ENCODE assay signal across 17 cellular contexts in the genomic region with DNA sequence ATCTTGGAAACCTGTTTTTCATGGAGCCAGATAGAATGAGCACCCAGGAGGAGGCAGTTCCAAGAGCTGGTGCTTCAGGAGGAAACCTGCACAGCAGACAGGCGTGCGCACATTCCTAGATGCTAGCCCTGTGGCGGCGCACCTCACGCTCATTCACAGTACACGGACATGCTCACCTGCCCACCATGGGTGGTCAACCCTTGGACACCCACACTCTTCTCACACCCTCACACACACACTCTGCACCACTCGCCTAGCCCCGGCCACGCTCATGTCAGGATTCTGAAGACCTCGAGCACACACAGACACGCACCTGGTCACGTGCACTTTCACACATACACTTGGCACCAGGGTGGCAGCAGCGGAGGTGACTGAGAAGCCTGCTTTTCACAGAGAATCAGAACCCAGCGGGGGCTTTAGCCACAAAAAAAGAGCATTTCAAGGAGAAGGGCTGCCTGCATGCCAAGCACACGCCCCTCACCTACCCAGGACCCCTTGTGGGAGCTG. TPM values are rescaled to one million over a fixed set of nuclear protein-coding genes. Genes with fewer than 3 reads are reported as not detected.
A peak's percentile ranks its signal among the peaks of the same experiment; 100 is the strongest.
DNase-seq lines count a peak whose midpoint lies in the region; TF ChIP-seq lines count a peak whose summit lies in the region.
"Had no signal": no experiment of that assay in that cellular context is flagged by ENCODE, and none has a peak within 500 bp of the region (broad histone marks: within the 10 kb centered on the region; RNA-seq: fewer than 3 reads in every experiment).

No MANE protein-coding gene starts in this region.

- no peak for TF ChIP-seq POLR2A in uterus (IDR thresholded peaks at IDR 0.05)

- H3K36me3 ChIP-seq in mammary epithelial cell (ENCODE audit: insufficient read depth, low read length), result peaks cover 3% of the 10 kb centered on the region
- H3K36me3 ChIP-seq in neural progenitor cell, result no peaks in the 10 kb centered on the region
- no peaks in the 10 kb centered on the region for H3K36me3 ChIP-seq in uterus

- H3K27me3 ChIP-seq in mammary epithelial cell (ENCODE audit: insufficient read depth, low read length) (no peaks in the 10 kb centered on the region), dorsolateral prefrontal cortex (no peaks in the 10 kb centered on the region), neural progenitor cell (peaks cover 5% of the 10 kb centered on the region), uterus (no peaks in the 10 kb centered on the region)
- H3K27me3 ChIP-seq: tibial nerve had no signal

- peak overlapping the region; percentile 49 for H3K27ac Mint-ChIP-seq in MCF 10A (ENCODE audit: low read depth, unreplicated experiment)
- H3K27ac Mint-ChIP-seq in neural progenitor cell, result peak overlapping the region; percentile 91

- peaks cover 11% of the 10 kb centered on the region for H3K36me3 Mint-ChIP-seq in MCF 10A (ENCODE audit: insufficient read depth, unreplicated experiment)
- peaks cover 5% of the 10 kb centered on the region for H3K36me3 Mint-ChIP-seq in neural progenitor cell

- DNase-seq in MCF 10A (ENCODE audit: unreplicated experiment), result no peak
- no peak for DNase-seq in mammary epithelial cell
- DNase-seq in dorsolateral prefrontal cortex, result no peak
- DNase-seq in neural progenitor cell (ENCODE audit: low spot score), result no peak
- no peak for DNase-seq in uterus
- DNase-seq in HPDE6-E6E7 (ENCODE audit: extremely low spot score), result no peak
- no peak for DNase-seq in anterior cingulate cortex (lab: John Stamatoyannopoulos, UW)
- DNase-seq in G401 (ENCODE audit: low spot score), result no peak
- DNase-seq: ACHN; effector memory CD8-positive, alpha-beta T cell; mucosa of descending colon; NCI-H1105; NCI-H226; posterior cingulate gyrus had no signal

- no peak overlapping the region for H3K27ac ChIP-seq in mammary epithelial cell (ENCODE audit: insufficient read depth, low read depth, low read length)
- H3K27ac ChIP-seq in dorsolateral prefrontal cortex, result peak overlapping the region in 56 of 59 donors; percentile 41 to 91 (median 83)
- H3K27ac ChIP-seq in neural progenitor cell, result no peak overlapping the region
- peak overlapping the region; percentile 75 to 77 for H3K27ac ChIP-seq in uterus
- H3K27ac ChIP-seq: VCaP had no signal

- H3K4me3 Mint-ChIP-seq in MCF 10A (ENCODE audit: unreplicated experiment), result no peak overlapping the region
- no peak overlapping the region for H3K4me3 Mint-ChIP-seq in neural progenitor cell
- H3K4me3 Mint-ChIP-seq: effector memory CD8-positive, alpha-beta T cell had no signal

- WGBS in mammary epithelial cell (ENCODE audit: low coverage, missing lambda C conversion rate), result 93% methylated on average over 15 of the region's 15 CpGs

- in situ Hi-C loops in mammary epithelial cell (cut with MboI; ENCODE audit: low sequenced_read_pairs in 2 of 2) (no loop called here), G401 (cut with HindIII; ENCODE audit: low sequenced_read_pairs) (no loop called here)

- H3K27me3 Mint-ChIP-seq in MCF 10A (ENCODE audit: insufficient read depth, unreplicated experiment) (no peaks in the 10 kb centered on the region), neural progenitor cell (ENCODE audit: insufficient read depth, low read depth) (peaks cover 3% of the 10 kb centered on the region)
- H3K27me3 Mint-ChIP-seq: effector memory CD8-positive, alpha-beta T cell had no signal

- H3K79me2 ChIP-seq in mammary epithelial cell (ENCODE audit: insufficient read depth, low read length), result peaks cover 96% of the 10 kb centered on the region
- peaks cover 3% of the 10 kb centered on the region for H3K79me2 ChIP-seq in neural progenitor cell (ENCODE audit: low read depth)

- intact Hi-C loops in MCF 10A (cut with micrococcal nuclease), result no loop called here
- intact Hi-C loops in mammary epithelial cell (cut with micrococcal nuclease), result loop anchor here (2.0 kb wide), 2 partner anchors 15 to 27 kb away; no protein-coding TSS in a partner anchor
- intact Hi-C loops in dorsolateral prefrontal cortex (cut with DNase I), result no loop called here
- intact Hi-C loops in uterus (cut with DNase I; ENCODE audit: low total_unique reads), result no loop called here

- POLR2A ChIA-PET in MCF 10A (lab: Yijun Ruan, JAX), result interaction anchor here (0.6 to 1.3 kb wide), 4 partner anchors 17 to 143 kb away, joined by 3 to 5 read pairs (median 4); no protein-coding TSS in a partner anchor

- H4K20me1 ChIP-seq in mammary epithelial cell (ENCODE audit: insufficient read depth, low read length) (no peaks in the 10 kb centered on the region), neural progenitor cell (ENCODE audit: low read depth) (peaks cover 99% of the 10 kb centered on the region)

- CTCF ChIA-PET in MCF 10A (lab: Yijun Ruan, JAX) (interaction anchor here (0.5 to 0.8 kb wide), 3 partner anchors 19 to 370 kb away, joined by 3 to 6 read pairs (median 5); no protein-coding TSS in a partner anchor), mammary epithelial cell (lab: Charles Lee; ENCODE audit: low non-redundant PET) (no interaction called here)

- peaks cover 47% of the 10 kb centered on the region for H3K4me1 ChIP-seq in mammary epithelial cell (ENCODE audit: insufficient read depth, low read length)
- peaks cover 26% of the 10 kb centered on the region for H3K4me1 ChIP-seq in neural progenitor cell
- H3K4me1 ChIP-seq in uterus, result peaks cover 0 to 13% of the 10 kb centered on the region in 2 donors

- H2AFZ ChIP-seq in mammary epithelial cell (ENCODE audit: low read depth, low read length) (no peak overlapping the region), neural progenitor cell (replicated peaks) (no peak overlapping the region)

- peaks cover 18% of the 10 kb centered on the region for H3K4me1 Mint-ChIP-seq in MCF 10A (ENCODE audit: insufficient read depth, unreplicated experiment)
- peaks cover 75% of the 10 kb centered on the region for H3K4me1 Mint-ChIP-seq in neural progenitor cell

- no peak for TF ChIP-seq CTCF in MCF 10A (IDR thresholded peaks at IDR 0.05; ENCODE audit: unreplicated experiment)
- TF ChIP-seq CTCF in mammary epithelial cell (conservative IDR thresholded peaks at IDR 0.05 in 1 of 2, IDR thresholded peaks at IDR 0.05 in 1 of 2; ENCODE audit: extremely low read depth in 1 of 2, insufficient read depth in 1 of 2, low read depth in 1 of 2, low read length in 2 of 2), result no peak
- no peak for TF ChIP-seq CTCF in dorsolateral prefrontal cortex (IDR thresholded peaks at IDR 0.05 in 54 of 56, conservative IDR thresholded peaks at IDR 0.05 in 2 of 56; ENCODE audit: low read depth in 1 of 56, partially characterized antibody in 56 of 56)
- TF ChIP-seq CTCF in neural progenitor cell (IDR thresholded peaks at IDR 0.05), result no peak
- TF ChIP-seq CTCF in uterus (IDR thresholded peaks at IDR 0.05), result no peak

- dilution Hi-C loops in mammary epithelial cell (cut with HindIII; ENCODE audit: low sequenced_read_pairs), result no loop called here

- H3K9me3 ChIP-seq in mammary epithelial cell (replicated peaks; ENCODE audit: insufficient read depth, low read length) (no peaks in the 10 kb centered on the region), neural progenitor cell (ENCODE audit: low read depth) (no peaks in the 10 kb centered on the region), uterus (no peaks in the 10 kb centered on the region)
- H3K9me3 ChIP-seq: mucosa of descending colon, tibial nerve had no signal

- no peak overlapping the region for H3K4me3 ChIP-seq in mammary epithelial cell (replicated peaks in 1 of 3; ENCODE audit: insufficient read depth in 1 of 3, low read depth in 2 of 3, low read length in 3 of 3)
- H3K4me3 ChIP-seq in dorsolateral prefrontal cortex, result no peak overlapping the region
- H3K4me3 ChIP-seq in neural progenitor cell, result no peak overlapping the region
- no peak overlapping the region for H3K4me3 ChIP-seq in uterus
- H3K4me3 ChIP-seq: K562, mucosa of descending colon, tibial nerve had no signal

- no peak overlapping the region for H3K9ac ChIP-seq in mammary epithelial cell (ENCODE audit: insufficient read depth, low read length)
- no peak overlapping the region for H3K9ac ChIP-seq in neural progenitor cell

- H3K9me3 Mint-ChIP-seq in MCF 10A (ENCODE audit: unreplicated experiment) (no peaks in the 10 kb centered on the region), neural progenitor cell (no peaks in the 10 kb centered on the region)
- H3K9me3 Mint-ChIP-seq: effector memory CD8-positive, alpha-beta T cell had no signal

- H3K4me2 ChIP-seq in mammary epithelial cell (ENCODE audit: insufficient read depth, low read depth, low read length) (no peak overlapping the region), neural progenitor cell (no peak overlapping the region)

- peaks cover 16% of the 10 kb centered on the region for H3F3A ChIP-seq in neural progenitor cell (ENCODE audit: low read depth)

- BruUV-seq in MCF 10A (replicated peaks; lab: Mats Ljungman, UMichigan) (no TSS peak), mammary epithelial cell (replicated peaks; lab: Mats Ljungman, UMichigan) (no TSS peak)

RNA-seq across cellular contexts. Expression of a gene that starts 28.6 kb away (rescaled TPM):
- total RNA-seq in MCF 10A (2022) (30.4 and 34.6 TPM in 2 replicates), mammary epithelial cell (10 to 100 TPM; 23.8 to 41.9 TPM), dorsolateral prefrontal cortex (10 to 100 TPM; 36.4 to 86.1 (median 56.3) TPM), neural progenitor cell (ENCODE audit: low replicate concordance) (18.0 and 27.4 TPM in 2 replicates), uterus (10 to 100 TPM in 3 of 4 donors, 1 to 10 TPM in 1; 10.0 to 66.1 (median 15.3) TPM)
- polyA plus RNA-seq in mammary epithelial cell, result 4.9 TPM
- polyA minus RNA-seq in mammary epithelial cell, result 8.5 TPM
- 12.0 and 13.8 TPM in 2 replicates for total RNA-seq in G401 (2014; rRNA removed; shearing (Covaris generic))

Comparison
In these comparisons a context has a peak if more than half of its experiments do, and no peak if none do; other contexts are left out.
1. H3K27ac ChIP-seq: peak in dorsolateral prefrontal cortex (56 of 59) and uterus (2 of 2); none in mammary epithelial cell (single experiment) and neural progenitor cell (single experiment).